ENCODE assay signal across 1 cellular context in genomic region chr7:29228289-29229011, GRCh38.
TF ChIP-seq lines count a peak whose summit lies in the region.

No MANE protein-coding gene starts in this region.

TF ChIP-seq in HepG2, 621 proteins besides CTCF, POLR2A, EP300 and RAD21 (continued from another document and continues in another):
- TF ChIP-seq ZBTB44 (CRISPR knock-in tag; IDR thresholded peaks at IDR 0.05) (no peak), ZNF564 (CRISPR knock-in tag; IDR thresholded peaks at IDR 0.05) (no peak), PHF21A (CRISPR knock-in tag; IDR thresholded peaks at IDR 0.05) (peak; percentile 63; the same call in 1 of the 2 replicates), ZNF878 (CRISPR knock-in tag; IDR thresholded peaks at IDR 0.05) (0 out of 2 replicates have a peak, but pooled peaks have one; percentile 53), ZSCAN29 (CRISPR knock-in tag; conservative IDR thresholded peaks at IDR 0.05) (peak; percentile 53; the same call in 1 of the 2 replicates), ZNF142 (CRISPR knock-in tag; IDR thresholded peaks at IDR 0.05) (no peak), IKZF4 (CRISPR knock-in tag; IDR thresholded peaks at IDR 0.05; ENCODE audit: borderline replicate concordance, low read depth, not compliant biosample characterization) (no peak), ZNF83 (CRISPR knock-in tag; IDR thresholded peaks at IDR 0.05; ENCODE audit: borderline replicate concordance) (no peak), KLF9 (CRISPR knock-in tag; IDR thresholded peaks at IDR 0.05; ENCODE audit: low read depth) (no peak), ZFP36L1 (CRISPR knock-in tag; IDR thresholded peaks at IDR 0.05) (no peak), POGZ (CRISPR knock-in tag; IDR thresholded peaks at IDR 0.05) (peak; percentile 76), SP5 (CRISPR knock-in tag; IDR thresholded peaks at IDR 0.05; ENCODE audit: borderline replicate concordance, low read depth) (peak; percentile 66), ZNF775 (CRISPR knock-in tag; IDR thresholded peaks at IDR 0.05; ENCODE audit: borderline replicate concordance) (no peak), PITX1 (CRISPR knock-in tag; IDR thresholded peaks at IDR 0.05) (peak; percentile 54; the same call in 1 of the 2 replicates), TEAD3 (CRISPR knock-in tag; optimal IDR thresholded peaks at IDR 0.05; ENCODE audit: borderline replicate concordance) (peak; percentile 58), ZNF160 (CRISPR knock-in tag; IDR thresholded peaks at IDR 0.05) (no peak), ZNF761 (CRISPR knock-in tag; conservative IDR thresholded peaks at IDR 0.05) (no peak), AFF4 (CRISPR knock-in tag; IDR thresholded peaks at IDR 0.05) (no peak), RBAK (CRISPR knock-in tag; IDR thresholded peaks at IDR 0.05) (peak; percentile 86), ZC3H4 (CRISPR knock-in tag; IDR thresholded peaks at IDR 0.05; ENCODE audit: borderline replicate concordance) (no peak), SNAI1 (CRISPR knock-in tag; IDR thresholded peaks at IDR 0.05; ENCODE audit: borderline replicate concordance) (no peak), DPF2 (CRISPR knock-in tag; IDR thresholded peaks at IDR 0.05; ENCODE audit: borderline replicate concordance, low read depth) (no peak; the same call in 1 of the 2 replicates), ZBTB4 (CRISPR knock-in tag; IDR thresholded peaks at IDR 0.05; ENCODE audit: borderline replicate concordance) (peak; percentile 98), ZNF30 (CRISPR knock-in tag; IDR thresholded peaks at IDR 0.05) (no peak), NPAS2 (CRISPR knock-in tag; IDR thresholded peaks at IDR 0.05; ENCODE audit: borderline replicate concordance) (no peak), NCOA5 (CRISPR knock-in tag; IDR thresholded peaks at IDR 0.05) (no peak), ZNF557 (CRISPR knock-in tag; IDR thresholded peaks at IDR 0.05) (no peak), FOXA1 (IDR thresholded peaks at IDR 0.05) (no peak), FOXA1 (CRISPR knock-in tag; IDR thresholded peaks at IDR 0.05) (peak; percentile 31; the same call in 1 of the 2 replicates), ERF (CRISPR knock-in tag; IDR thresholded peaks at IDR 0.05) (0 out of 2 replicates have a peak, but pooled peaks have one; percentile 39), KMT2B (CRISPR knock-in tag; IDR thresholded peaks at IDR 0.05) (no peak), FLYWCH1 (CRISPR knock-in tag; IDR thresholded peaks at IDR 0.05) (no peak), RXRA (CRISPR knock-in tag; IDR thresholded peaks at IDR 0.05) (peak; percentile 76), ZNF746 (CRISPR knock-in tag; IDR thresholded peaks at IDR 0.05) (peak; percentile 64; the same call in 1 of the 2 replicates), BCL6 (CRISPR knock-in tag; IDR thresholded peaks at IDR 0.05) (peak; percentile 86), BCLAF1 (IDR thresholded peaks at IDR 0.05) (no peak), NR3C1 (CRISPR knock-in tag; IDR thresholded peaks at IDR 0.05) (no peak), GATAD1 (CRISPR knock-in tag; IDR thresholded peaks at IDR 0.05) (0 out of 2 replicates have a peak, but pooled peaks have one; percentile 38), ZNF549 (CRISPR knock-in tag; IDR thresholded peaks at IDR 0.05) (no peak), TFAP4 (IDR thresholded peaks at IDR 0.05; ENCODE audit: borderline replicate concordance, low read depth) (0 out of 2 replicates have a peak, but pooled peaks have one; percentile 45), KLF11 (CRISPR knock-in tag; IDR thresholded peaks at IDR 0.05) (peak; percentile 25; the same call in 1 of the 2 replicates), ZSCAN12 (CRISPR knock-in tag; IDR thresholded peaks at IDR 0.05) (no peak), RFXANK (CRISPR knock-in tag; IDR thresholded peaks at IDR 0.05) (no peak), THAP11 (CRISPR knock-in tag; IDR thresholded peaks at IDR 0.05) (peak; percentile 58; the same call in 1 of the 2 replicates), PRMT3 (CRISPR knock-in tag; IDR thresholded peaks at IDR 0.05; ENCODE audit: borderline replicate concordance, low read depth) (no peak), MYC (CRISPR knock-in tag; IDR thresholded peaks at IDR 0.05; ENCODE audit: borderline replicate concordance) (peak; percentile 64; the same call in 1 of the 2 replicates), SCMH1 (CRISPR knock-in tag; IDR thresholded peaks at IDR 0.05; ENCODE audit: borderline replicate concordance) (no peak), MED8 (CRISPR knock-in tag; IDR thresholded peaks at IDR 0.05; ENCODE audit: insufficient replicate concordance) (no peak), ZBTB37 (CRISPR knock-in tag; IDR thresholded peaks at IDR 0.05) (peak; percentile 30; the same call in 1 of the 2 replicates)
